Comparison of ENCODE assay signal across 8 cellular contexts in genomic region chr7:44105832-44106231, GRCh38. TPM values are rescaled to one million over a fixed set of nuclear protein-coding genes. Genes with fewer than 3 reads are reported as not detected.
A peak's percentile ranks its signal among the peaks of the same experiment; 100 is the strongest.
DNase-seq lines count a peak whose midpoint lies in the region; ATAC-seq and TF ChIP-seq lines count a peak whose summit lies in the region.

No MANE protein-coding gene starts in this region.

- H3K4me3 ChIP-seq in ascending aorta (peak overlapping the region; percentile 63 to 88), muscle layer of colon (ENCODE audit: low read depth in 1 of 2, low read length in 2 of 2) (peak overlapping the region; percentile 38 to 58), MM.1S (ENCODE audit: low read length) (no peak overlapping the region)

- no peaks in the 10 kb centered on the region for H3F3A ChIP-seq in MM.1S (ENCODE audit: insufficient read depth, low read length)

- no peaks in the 10 kb centered on the region for H3K9me3 Mint-ChIP-seq in activated naive CD4-positive, alpha-beta T cell treated with anti-CD3 and anti-CD28 coated beads, Interleukin-2, amount 10 ng/mL, durations not matched to agents 7 days and 5 days
- H3K9me3 Mint-ChIP-seq in type B pancreatic cell = no peaks in the 10 kb centered on the region

- H3K27ac Mint-ChIP-seq in activated naive CD4-positive, alpha-beta T cell treated with anti-CD3 and anti-CD28 coated beads, Interleukin-2, amount 10 ng/mL, durations not matched to agents 7 days and 5 days = no peak overlapping the region
- peak overlapping the region; percentile 15 for H3K27ac Mint-ChIP-seq in type B pancreatic cell

- H3K36me3 Mint-ChIP-seq in activated naive CD4-positive, alpha-beta T cell treated with anti-CD3 and anti-CD28 coated beads, Interleukin-2, amount 10 ng/mL, durations not matched to agents 7 days and 5 days = no peaks in the 10 kb centered on the region
- no peaks in the 10 kb centered on the region for H3K36me3 Mint-ChIP-seq in type B pancreatic cell

- H3K27me3 Mint-ChIP-seq in activated naive CD4-positive, alpha-beta T cell treated with anti-CD3 and anti-CD28 coated beads, Interleukin-2, amount 10 ng/mL, durations not matched to agents 7 days and 5 days = peaks cover 57% of the 10 kb centered on the region
- H3K27me3 Mint-ChIP-seq in type B pancreatic cell = peaks cover 27% of the 10 kb centered on the region

- intact Hi-C loops in ascending aorta (cut with DNase I) = loop anchor here (1.0 kb wide), 1 partner anchor 17 kb away; the partner anchor contains the start of gene POLD2
- intact Hi-C loops in head of caudate nucleus (cut with DNase I) = no loop called here

- H3K36me3 ChIP-seq in ascending aorta (peaks cover 41 to 49% of the 10 kb centered on the region in 2 donors), muscle layer of colon (ENCODE audit: insufficient read depth, low read length) (no peaks in the 10 kb centered on the region), MM.1S (replicated peaks; ENCODE audit: insufficient read depth, low read length) (no peaks in the 10 kb centered on the region)

- peak overlapping the region; percentile 24 for H3K9ac ChIP-seq in muscle layer of colon (ENCODE audit: low read length)
- no peak overlapping the region for H3K9ac ChIP-seq in MM.1S (ENCODE audit: low read length)

- no peak overlapping the region for H3K4me2 ChIP-seq in MM.1S (ENCODE audit: low read depth, low read length)

- peaks cover 62 to 71% of the 10 kb centered on the region in 2 donors for H3K4me1 ChIP-seq in ascending aorta
- H3K4me1 ChIP-seq in muscle layer of colon (ENCODE audit: insufficient read depth, low read length) = no peaks in the 10 kb centered on the region
- no peaks in the 10 kb centered on the region for H3K4me1 ChIP-seq in MM.1S (ENCODE audit: low read length)

- H3K27me3 ChIP-seq in ascending aorta (no peaks in the 10 kb centered on the region), muscle layer of colon (ENCODE audit: control insufficient read depth in 1 of 2, insufficient read depth in 2 of 2, low read length in 2 of 2) (peaks cover 6 to 29% of the 10 kb centered on the region in 2 donors), MM.1S (replicated peaks; ENCODE audit: insufficient read depth, low read length) (peaks cover 14% of the 10 kb centered on the region)

- no peak overlapping the region for H2AFZ ChIP-seq in MM.1S (ENCODE audit: low read length)

- H3K27ac ChIP-seq in ascending aorta (peak overlapping the region; percentile 99 to 100), muscle layer of colon (ENCODE audit: low read depth, low read length) (peak overlapping the region; percentile 61), MM.1S (ENCODE audit: low read length) (no peak overlapping the region)

- ATAC-seq in HG02623 (IDR thresholded peaks at IDR 0.05; ENCODE audit: unreplicated experiment) = no peak

- H3K79me2 ChIP-seq in MM.1S (ENCODE audit: low read length) = no peaks in the 10 kb centered on the region

- H3K4me3 Mint-ChIP-seq in activated naive CD4-positive, alpha-beta T cell treated with anti-CD3 and anti-CD28 coated beads, Interleukin-2, amount 10 ng/mL, durations not matched to agents 7 days and 5 days = peak overlapping the region; percentile 12
- peak overlapping the region; percentile 84 for H3K4me3 Mint-ChIP-seq in type B pancreatic cell

- TF ChIP-seq CTCF in ascending aorta (IDR thresholded peaks at IDR 0.05) = no peak
- TF ChIP-seq CTCF in type B pancreatic cell (conservative IDR thresholded peaks at IDR 0.05) = no peak
- no peak for TF ChIP-seq CTCF in MM.1S (IDR thresholded peaks at IDR 0.05; ENCODE audit: low read length)

- CTCF ChIA-PET in activated naive CD4-positive, alpha-beta T cell treated with anti-CD3 and anti-CD28 coated beads, Interleukin-2, amount 10 ng/mL, durations not matched to agents 7 days and 5 days (lab: Charles Lee) = interaction anchor here (1.2 kb wide), 1 partner anchor 109 kb away, joined by 3 read pairs; no protein-coding TSS in a partner anchor

- H3K9me3 ChIP-seq in ascending aorta (no peaks in the 10 kb centered on the region), muscle layer of colon (ENCODE audit: low read length) (no peaks in the 10 kb centered on the region), MM.1S (replicated peaks; ENCODE audit: insufficient read depth, low read length) (no peaks in the 10 kb centered on the region)

- H4K20me1 ChIP-seq in MM.1S (ENCODE audit: insufficient read depth, low read length) = no peaks in the 10 kb centered on the region

- no peaks in the 10 kb centered on the region for H3K9me2 ChIP-seq in MM.1S (replicated peaks; ENCODE audit: insufficient read depth, low read length)

- H3K4me1 Mint-ChIP-seq in activated naive CD4-positive, alpha-beta T cell treated with anti-CD3 and anti-CD28 coated beads, Interleukin-2, amount 10 ng/mL, durations not matched to agents 7 days and 5 days = peaks cover 3% of the 10 kb centered on the region
- peaks cover 16% of the 10 kb centered on the region for H3K4me1 Mint-ChIP-seq in type B pancreatic cell (ENCODE audit: unreplicated experiment)

- no peak for DNase-seq in activated naive CD4-positive, alpha-beta T cell treated with anti-CD3 and anti-CD28 coated beads, Interleukin-2, amount 10 ng/mL, durations not matched to agents 7 days and 5 days
- DNase-seq in activated naive CD4-positive, alpha-beta T cell treated with Interleukin-2 at 50 U/mL for 16 hours = no peak
- no peak for DNase-seq in ascending aorta (ENCODE audit: low spot score in 2 of 2)
- no peak for DNase-seq in type B pancreatic cell (ENCODE audit: extremely low spot score, unreplicated experiment)
- DNase-seq in MM.1S = no peak
- no peak for DNase-seq in head of caudate nucleus

RNA-seq across cellular contexts. Expression of gene AEBP1, which starts 1.7 kb away (rescaled TPM):
- 1,349 TPM for total RNA-seq in ascending aorta
- total RNA-seq in type B pancreatic cell (ENCODE audit: low replicate concordance) = 5.0 and 64.1 TPM in 2 replicates

RNA-seq across cellular contexts. Expression of gene POLD2, which starts 17.5 kb away (rescaled TPM):
- total RNA-seq in ascending aorta (97.0 TPM), type B pancreatic cell (ENCODE audit: low replicate concordance) (122 and 142 TPM in 2 replicates)

RNA-seq across cellular contexts. Expression of gene POLM, which starts 23.5 kb away (rescaled TPM):
- total RNA-seq in ascending aorta (58.8 TPM), type B pancreatic cell (ENCODE audit: low replicate concordance) (25.2 and 27.2 TPM in 2 replicates)

RNA-seq across cellular contexts. Expression of gene MYL7, which starts 35.3 kb away (rescaled TPM):
- not detected for total RNA-seq in ascending aorta
- total RNA-seq in type B pancreatic cell (ENCODE audit: low replicate concordance) = 1.6 and 2.5 TPM in 2 replicates

RNA-seq across cellular contexts. Expression of gene PGAM2, which starts 40.5 kb away (rescaled TPM):
- total RNA-seq in ascending aorta = not detected
- 0.57 and 0.72 TPM in 2 replicates for total RNA-seq in type B pancreatic cell (ENCODE audit: low replicate concordance)

Comparison
In these comparisons a context has a peak if more than half of its experiments do, and no peak if none do; other contexts are left out.
1. RNA of gene AEBP1, which starts 1.7 kb away (total RNA-seq): 1,349 TPM in ascending aorta (single experiment); 5.0 to 64.1 TPM in type B pancreatic cell; every median in the first group is over 10 times any median in the second.